33 cellular contexts compared by ENCODE assay signal in the genomic region with DNA sequence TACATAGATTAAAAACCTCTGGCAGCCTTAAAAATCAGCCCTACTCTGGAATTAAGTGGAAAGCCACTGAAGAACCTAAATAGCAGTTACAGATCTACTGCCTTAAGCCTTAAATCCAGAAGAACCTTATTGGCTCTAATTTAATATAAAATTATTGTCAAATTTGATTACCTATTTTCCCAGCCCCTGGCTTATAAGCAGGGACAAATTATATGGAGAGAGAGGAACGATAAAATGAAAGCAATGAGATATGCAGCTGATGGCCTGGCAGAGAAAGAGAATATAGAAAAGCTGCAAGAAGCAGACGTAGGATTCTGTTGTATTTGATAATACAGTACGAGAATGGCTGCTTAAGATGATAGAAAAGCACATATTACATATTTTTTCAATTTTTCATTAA.
"Had no signal": no experiment of that assay in that cellular context is flagged by ENCODE, and none has a peak within 500 bp of the region (broad histone marks: within the 10 kb centered on the region; RNA-seq: fewer than 3 reads in every experiment).

No MANE protein-coding gene starts in this region.

- H2AFZ ChIP-seq: hepatocyte had no signal

- H3K9me3 ChIP-seq: adrenal gland, body of pancreas, breast epithelium, colonic mucosa, gastrocnemius medialis, heart right ventricle had no signal

- DNase-seq: activated CD4-positive, alpha-beta memory T cell treated with anti-CD3 and anti-CD28 coated beads for 36 hours; activated CD4-positive, alpha-beta T cell treated with anti-CD3 and anti-CD28 coated beads for 36 hours; activated CD4-positive, alpha-beta T cell treated with anti-CD3 and anti-CD28 coated beads, Interleukin-2, amount 10 ng/mL, durations not matched to agents 24 days and 14 days; activated CD4-positive, CD25-positive, alpha-beta regulatory T cell; activated CD4-positive, CD25-positive, alpha-beta regulatory T cell treated with anti-CD3 and anti-CD28 coated beads, Interleukin-2, amount 50 U/mL, for 72 hours; activated CD8-positive, alpha-beta memory T cell treated with anti-CD3 and anti-CD28 coated beads, Interleukin-2, amount 10 ng/mL, durations not matched to agents 7 days and 5 days; activated CD8-positive, alpha-beta memory T cell treated with anti-CD3 and anti-CD28 coated beads, Interleukin-2, amount 50 U/mL, for 4 hours; activated CD8-positive, alpha-beta T cell treated with anti-CD3 and anti-CD28 coated beads, Interleukin-2, amount 10 ng/mL, durations not matched to agents 7 days and 5 days; activated effector memory CD4-positive, alpha-beta T cell treated with anti-CD3 and anti-CD28 coated beads, Interleukin-2, amount 50 U/mL, for 16 hours; activated naive CD4-positive, alpha-beta T cell treated with anti-CD3 and anti-CD28 coated beads for 36 hours; activated naive CD8-positive, alpha-beta T cell treated with anti-CD3 and anti-CD28 coated beads for 36 hours; activated naive CD8-positive, alpha-beta T cell treated with anti-CD3 and anti-CD28 coated beads, Interleukin-2, amount 50 U/mL, for 24 hours; activated T-cell treated with anti-CD3 and anti-CD28 coated beads, Interleukin-2, amount 50 U/mL, for 1 hour; activated T-cell treated with anti-CD3 and anti-CD28 coated beads, Interleukin-2, amount 50 U/mL, for 48 hours; adrenal gland; amygdala; aorta; body of pancreas; central memory CD4-positive, alpha-beta T cell; cerebellar nuclear complex; colonic mucosa; dorsolateral prefrontal cortex; effector memory CD4-positive, alpha-beta T cell; endodermal cell; foreskin keratinocyte; gastrocnemius medialis; glutamatergic neuron; heart right ventricle; T-helper 2 cell had no signal

- H3K4me2 ChIP-seq: hepatocyte had no signal

- H3K4me1 ChIP-seq: colonic mucosa had no signal

- H3K27ac ChIP-seq: adrenal gland, body of pancreas, breast epithelium, cardiac muscle cell, colonic mucosa, dorsolateral prefrontal cortex, foreskin keratinocyte, gastrocnemius medialis, heart right ventricle, hepatocyte had no signal

- H3K4me3 ChIP-seq: adrenal gland, body of pancreas, breast epithelium, cardiac muscle cell, colonic mucosa, dorsolateral prefrontal cortex, gastrocnemius medialis, heart right ventricle, hepatocyte had no signal

- H3K79me2 ChIP-seq: hepatocyte had no signal

- H3K27me3 ChIP-seq: adrenal gland, body of pancreas, breast epithelium, cardiac muscle cell, colonic mucosa, dorsolateral prefrontal cortex, foreskin keratinocyte, gastrocnemius medialis, heart right ventricle, hepatocyte had no signal

- H3K36me3 ChIP-seq: adrenal gland, breast epithelium, cardiac muscle cell, colonic mucosa, gastrocnemius medialis had no signal

- ATAC-seq: activated CD4-positive, alpha-beta T cell treated with anti-CD3 and anti-CD28 coated beads for 36 hours; activated CD8-positive, alpha-beta memory T cell treated with anti-CD3 and anti-CD28 coated beads, Interleukin-2, amount 10 ng/mL, durations not matched to agents 7 days and 5 days; activated CD8-positive, alpha-beta T cell treated with anti-CD3 and anti-CD28 coated beads, Interleukin-2, amount 10 ng/mL, durations not matched to agents 7 days and 5 days; activated naive CD8-positive, alpha-beta T cell treated with anti-CD3 and anti-CD28 coated beads, Interleukin-2, amount 50 U/mL, for 24 hours; body of pancreas; esophagus mucosa; foreskin keratinocyte; gastrocnemius medialis; heart right ventricle had no signal
